8 cellular contexts compared by ENCODE assay signal in the genomic region with DNA sequence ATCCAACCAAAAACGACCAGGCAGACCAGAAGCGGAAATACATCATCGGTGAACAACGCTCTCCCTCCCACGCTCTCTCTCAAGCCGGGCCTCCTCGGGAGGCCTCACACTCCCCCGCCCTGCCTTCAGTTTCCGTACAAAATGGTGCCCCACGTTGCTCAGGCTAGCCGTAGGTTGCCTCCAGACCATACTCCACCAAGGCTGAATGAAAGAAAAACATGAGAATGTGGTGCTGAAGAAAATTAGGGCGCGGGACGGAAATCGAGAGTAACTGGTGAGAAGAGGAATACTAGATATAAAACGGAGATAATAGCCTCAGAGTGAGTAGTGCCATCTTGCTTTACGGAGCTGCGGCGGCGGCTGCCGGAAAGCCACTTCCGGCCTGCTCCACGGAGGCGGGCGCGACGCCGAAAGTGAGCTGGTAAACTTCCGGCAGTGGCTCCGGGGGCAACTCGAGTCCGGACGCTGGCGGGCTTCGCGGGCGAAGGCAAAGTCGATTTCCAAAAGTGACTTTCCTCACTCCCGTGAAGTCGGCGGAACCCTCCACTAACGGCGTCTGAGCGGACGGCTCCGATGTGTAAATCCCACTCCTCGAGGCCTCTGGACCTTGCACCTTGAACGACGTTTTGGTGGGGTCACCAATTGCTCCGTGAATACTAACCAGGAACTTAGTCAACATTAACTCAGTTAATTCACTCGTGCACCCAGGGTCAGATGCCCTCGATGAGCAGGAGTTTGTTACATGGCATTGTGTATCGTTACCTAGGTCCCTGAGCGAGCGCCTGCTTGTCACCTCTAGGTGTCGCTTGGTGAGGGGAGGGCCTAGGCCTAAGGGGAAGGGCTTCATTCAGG. TPM values are rescaled to one million over a fixed set of nuclear protein-coding genes. Genes with fewer than 3 reads are reported as not detected.
DNase-seq lines count a peak whose midpoint lies in the region; ATAC-seq and TF ChIP-seq lines count a peak whose summit lies in the region.

Gene SH3BP5L (minus strand): TSS at position 7 of the 852 bp plus-strand sequence. CDS start 980 bp downstream, outside the sequence.

- peaks cover 36% of the 10 kb centered on the region for H3K79me2 ChIP-seq in osteoblast (ENCODE audit: insufficient read depth, low read length)

- H3K4me3 Mint-ChIP-seq in activated naive CD4-positive, alpha-beta T cell treated with anti-CD3 and anti-CD28 coated beads, Interleukin-2, amount 50 U/mL, for 24 hours, result peak within 1 kb of the TSS; percentile 94

- no peaks in the 10 kb centered on the region for H3K27me3 Mint-ChIP-seq in activated naive CD4-positive, alpha-beta T cell treated with anti-CD3 and anti-CD28 coated beads, Interleukin-2, amount 50 U/mL, for 24 hours

- H3K4me1 ChIP-seq in osteoblast (ENCODE audit: insufficient read depth, low read length) (peaks cover 50% of the 10 kb centered on the region), thoracic aorta (ENCODE audit: control insufficient read depth in 1 of 2, low read depth in 2 of 2) (peaks cover 44 to 49% of the 10 kb centered on the region in 2 donors)

- H3K27ac ChIP-seq in osteoblast (ENCODE audit: low read depth, low read length) (peak within 1 kb of the TSS; percentile 98), thoracic aorta (peak within 1 kb of the TSS; percentile 92 to 95)

- no peaks in the 10 kb centered on the region for H3K9me3 Mint-ChIP-seq in activated naive CD4-positive, alpha-beta T cell treated with anti-CD3 and anti-CD28 coated beads, Interleukin-2, amount 50 U/mL, for 24 hours

- peak within 1 kb of the TSS; percentile 96 for H3K4me2 ChIP-seq in osteoblast (ENCODE audit: insufficient read depth, low read length)

- H3K36me3 ChIP-seq in osteoblast (ENCODE audit: insufficient read depth, low read length) (peaks cover 17% of the 10 kb centered on the region), thoracic aorta (no peaks in the 10 kb centered on the region)

- H3K4me1 Mint-ChIP-seq in activated naive CD4-positive, alpha-beta T cell treated with anti-CD3 and anti-CD28 coated beads, Interleukin-2, amount 50 U/mL, for 24 hours, result peaks cover 51% of the 10 kb centered on the region

- no peaks in the 10 kb centered on the region for H3K27me3 ChIP-seq in osteoblast (ENCODE audit: insufficient read depth, low read length)
- no peaks in the 10 kb centered on the region for H3K27me3 ChIP-seq in thoracic aorta (replicated peaks; ENCODE audit: insufficient read depth)

- peak; percentile 65 for TF ChIP-seq CTCF in osteoblast (IDR thresholded peaks at IDR 0.05; ENCODE audit: extremely low read depth, low read depth, low read length)
- TF ChIP-seq CTCF in thoracic aorta (IDR thresholded peaks at IDR 0.05), result peak; percentile 31

- peaks cover 6% of the 10 kb centered on the region for H3K36me3 Mint-ChIP-seq in activated naive CD4-positive, alpha-beta T cell treated with anti-CD3 and anti-CD28 coated beads, Interleukin-2, amount 50 U/mL, for 24 hours

- ATAC-seq in HG02610 (IDR thresholded peaks at IDR 0.05; ENCODE audit: unreplicated experiment), result peak; percentile 93
- peak; percentile 92 for ATAC-seq in SK-N-SH treated with all-trans-retinoic acid at 6 μM for 48 hours
- peak; percentile 92 for ATAC-seq in thoracic aorta (ENCODE audit: insufficient number of reproducible peaks, low FRiP score, low read depth)

- H3K27ac Mint-ChIP-seq in activated naive CD4-positive, alpha-beta T cell treated with anti-CD3 and anti-CD28 coated beads, Interleukin-2, amount 50 U/mL, for 24 hours, result peak within 1 kb of the TSS; percentile 98

- TF ChIP-seq POLR2A in GM10847 (IDR thresholded peaks at IDR 0.05; ENCODE audit: extremely low read depth, insufficient read length), result peak; percentile 78

- DNase-seq in NCI-H1092 (lab: John Stamatoyannopoulos, UW) (peak; percentile 93), glomerular endothelial cell (ENCODE audit: extremely low read depth, low read depth, low spot score) (peak; percentile 90), osteoblast (ENCODE audit: insufficient read length, low spot score, missing footprints) (peak; percentile 98), thoracic aorta (ENCODE audit: low spot score) (peak; percentile 78)

- H2AFZ ChIP-seq in osteoblast (ENCODE audit: low read length), result peak within 1 kb of the TSS; percentile 90

- H3K9me3 ChIP-seq in osteoblast (ENCODE audit: low read depth, low read length), result no peaks in the 10 kb centered on the region
- no peaks in the 10 kb centered on the region for H3K9me3 ChIP-seq in thoracic aorta

- peaks cover 17% of the 10 kb centered on the region for H4K20me1 ChIP-seq in osteoblast (ENCODE audit: insufficient read depth, low read length)

- H3K4me3 ChIP-seq in osteoblast (ENCODE audit: insufficient read depth, low read length), result peak within 1 kb of the TSS; percentile 83
- peak within 1 kb of the TSS; percentile 88 for H3K4me3 ChIP-seq in thoracic aorta

TF ChIP-seq in SK-N-SH treated with all-trans-retinoic acid at 6 μM for 48 hours, 23 proteins besides CTCF, POLR2A, EP300 and RAD21:
- TF ChIP-seq CREB5 (CRISPR knock-in tag; IDR thresholded peaks at IDR 0.05; ENCODE audit: low read depth) (no peak), ESRRG (CRISPR knock-in tag; IDR thresholded peaks at IDR 0.05) (no peak), ZNF8 (CRISPR knock-in tag; IDR thresholded peaks at IDR 0.05) (no peak), ZC3H10 (CRISPR knock-in tag; IDR thresholded peaks at IDR 0.05) (no peak), ISL1 (CRISPR knock-in tag; IDR thresholded peaks at IDR 0.05) (no peak), TSHZ2 (CRISPR knock-in tag; IDR thresholded peaks at IDR 0.05) (no peak), ZFP30 (CRISPR knock-in tag; IDR thresholded peaks at IDR 0.05) (no peak), OSR1 (CRISPR knock-in tag; IDR thresholded peaks at IDR 0.05) (no peak), ZFP3 (CRISPR knock-in tag; IDR thresholded peaks at IDR 0.05) (no peak), TCF4 (CRISPR knock-in tag; IDR thresholded peaks at IDR 0.05; ENCODE audit: borderline replicate concordance) (no peak), SNAI2 (CRISPR knock-in tag; IDR thresholded peaks at IDR 0.05) (no peak)
- TF ChIP-seq, protein P1, sequence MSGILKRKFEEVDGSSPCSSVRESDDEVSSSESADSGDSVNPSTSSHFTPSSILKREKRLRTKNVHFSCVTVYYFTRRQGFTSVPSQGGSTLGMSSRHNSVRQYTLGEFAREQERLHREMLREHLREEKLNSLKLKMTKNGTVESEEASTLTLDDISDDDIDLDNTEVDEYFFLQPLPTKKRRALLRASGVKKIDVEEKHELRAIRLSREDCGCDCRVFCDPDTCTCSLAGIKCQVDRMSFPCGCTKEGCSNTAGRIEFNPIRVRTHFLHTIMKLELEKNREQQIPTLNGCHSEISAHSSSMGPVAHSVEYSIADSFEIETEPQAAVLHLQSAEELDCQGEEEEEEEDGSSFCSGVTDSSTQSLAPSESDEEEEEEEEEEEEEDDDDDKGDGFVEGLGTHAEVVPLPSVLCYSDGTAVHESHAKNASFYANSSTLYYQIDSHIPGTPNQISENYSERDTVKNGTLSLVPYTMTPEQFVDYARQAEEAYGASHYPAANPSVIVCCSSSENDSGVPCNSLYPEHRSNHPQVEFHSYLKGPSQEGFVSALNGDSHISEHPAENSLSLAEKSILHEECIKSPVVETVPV (CRISPR knock-in tag; IDR thresholded peaks at IDR 0.05), result no peak
TF ChIP-seq in SK-N-SH treated with all-trans-retinoic acid at 6 μM for 48 hours: peak in this region for 0.

RNA-seq across cellular contexts. Expression of gene SH3BP5L, which starts in this region (rescaled TPM):
- 25.1 and 29.3 TPM in 2 replicates for total RNA-seq in glomerular endothelial cell
- 23.6 and 25.3 TPM in 2 replicates for total RNA-seq in osteoblast
- 10 to 100 TPM; 22.6 to 27.4 TPM for total RNA-seq in thoracic aorta

Comparison
In these comparisons a context has a peak if more than half of its experiments do, and no peak if none do; other contexts are left out.
1. Peak in every context shown above with its lines: DNase-seq, ATAC-seq, H3K4me3 ChIP-seq and H3K27ac ChIP-seq.